ENCODE assay signal across 10 cellular contexts in genomic region chr1:1006305-1007159, GRCh38. TPM values are rescaled to one million over a fixed set of nuclear protein-coding genes. Genes with fewer than 3 reads are reported as not detected.
A peak's percentile ranks its signal among the peaks of the same experiment; 100 is the strongest.
DNase-seq lines count a peak whose midpoint lies in the region; ATAC-seq and TF ChIP-seq lines count a peak whose summit lies in the region.
"Had no signal": no experiment of that assay in that cellular context is flagged by ENCODE, and none has a peak within 500 bp of the region (broad histone marks: within the 10 kb centered on the region; RNA-seq: fewer than 3 reads in every experiment).

No MANE protein-coding gene starts in this region.

- H3K36me3 Mint-ChIP-seq in endodermal cell (ENCODE audit: low read depth) = no peaks in the 10 kb centered on the region
- H3K36me3 Mint-ChIP-seq: activated naive CD8-positive, alpha-beta T cell treated with anti-CD3 and anti-CD28 coated beads, Interleukin-2, amount 10 ng/mL, durations not matched to agents 7 days and 5 days had no signal

- no peaks in the 10 kb centered on the region for H3K9me3 Mint-ChIP-seq in endodermal cell
- H3K9me3 Mint-ChIP-seq: activated naive CD8-positive, alpha-beta T cell treated with anti-CD3 and anti-CD28 coated beads, Interleukin-2, amount 10 ng/mL, durations not matched to agents 7 days and 5 days had no signal

- H3K9me3 ChIP-seq in Loucy (ENCODE audit: insufficient read depth, low read depth, low read length) = no peaks in the 10 kb centered on the region
- no peaks in the 10 kb centered on the region for H3K9me3 ChIP-seq in endodermal cell (ENCODE audit: control insufficient read depth, low read length)
- H3K9me3 ChIP-seq in neuronal stem cell (replicated peaks in 1 of 2; ENCODE audit: control insufficient read depth in 2 of 2, insufficient read depth in 1 of 2, low read depth in 1 of 2, low read length in 2 of 2) = peaks cover 0 to 2% of the 10 kb centered on the region in 2 donors
- H3K9me3 ChIP-seq: BE2C had no signal

- H3K4me1 ChIP-seq in Loucy (ENCODE audit: insufficient read depth, low read length, poor library complexity, severe bottlenecking) (peaks cover 42% of the 10 kb centered on the region), endodermal cell (ENCODE audit: control insufficient read depth, insufficient read depth, low read length) (peaks cover 27% of the 10 kb centered on the region), neuronal stem cell (ENCODE audit: control insufficient read depth in 2 of 2, insufficient read depth in 1 of 2, low read depth in 1 of 2, low read length in 2 of 2) (peaks cover 30 to 37% of the 10 kb centered on the region in 2 donors)

- peak; percentile 97 for DNase-seq in DMS53 (lab: John Stamatoyannopoulos, UW)
- DNase-seq in endodermal cell = peak; percentile 71
- DNase-seq in neuronal stem cell (ENCODE audit: low spot score) = no peak
- DNase-seq in NCI-H1436 (lab: John Stamatoyannopoulos, UW) = no peak
- DNase-seq in DMS79 treated with DMSO at 0.1 percent for 48 hours (lab: John Stamatoyannopoulos, UW) = no peak
- no peak for DNase-seq in activated CD4-positive, alpha-beta T cell treated with anti-CD3 and anti-CD28 coated beads for 1 hour
- DNase-seq: activated naive CD8-positive, alpha-beta T cell treated with anti-CD3 and anti-CD28 coated beads, Interleukin-2, amount 10 ng/mL, durations not matched to agents 7 days and 5 days; BE2C had no signal

- H2BK15ac ChIP-seq in neuronal stem cell (ENCODE audit: low read length) = peak overlapping the region; percentile 40

- peaks cover 11% of the 10 kb centered on the region; the same call in 1 of the 2 replicates for H3K79me2 ChIP-seq in Loucy (ENCODE audit: insufficient read depth, low read length)

- no peak overlapping the region for H3K4ac ChIP-seq in neuronal stem cell (ENCODE audit: low read length)

- no peak for ATAC-seq in HG02852 (IDR thresholded peaks at IDR 0.05; ENCODE audit: unreplicated experiment)

- H4K8ac ChIP-seq in neuronal stem cell (ENCODE audit: low read depth, low read length) = no peak overlapping the region

- H3K4me2 ChIP-seq in Loucy (ENCODE audit: low read depth, low read length, poor library complexity, severe bottlenecking) (no peak overlapping the region), neuronal stem cell (ENCODE audit: insufficient read depth, low read length, poor library complexity, severe bottlenecking) (no peak overlapping the region)

- no peaks in the 10 kb centered on the region for H4K20me1 ChIP-seq in Loucy (ENCODE audit: insufficient read depth, low read length, poor library complexity, severe bottlenecking)

- peaks cover 42% of the 10 kb centered on the region for H3K27me3 Mint-ChIP-seq in endodermal cell (ENCODE audit: insufficient read depth)

- peak overlapping the region; percentile 18 for H2BK12ac ChIP-seq in neuronal stem cell (ENCODE audit: low read length)

- H2AK5ac ChIP-seq in neuronal stem cell (ENCODE audit: low read depth, low read length) = peak overlapping the region; percentile 13

- WGBS in endodermal cell (ENCODE audit: insufficient coverage in 1 of 2, insufficient read length in 1 of 2), 2 experiments = 89 to 91% methylated on average over 35 to 37 of the region's 37 CpGs
- no CpG with 5 or more reads among the region's 37 CpGs for WGBS in neuronal stem cell (ENCODE audit: extremely low coverage in 2 of 2, insufficient read length in 2 of 2, insufficient replicate concordance in 1 of 2), 2 donors

- H3K27ac ChIP-seq in endodermal cell (ENCODE audit: low read depth, low read length) (no peak overlapping the region), neuronal stem cell (replicated peaks; ENCODE audit: low read length) (no peak overlapping the region)

- H3F3A ChIP-seq in Loucy (ENCODE audit: low read depth) = no peaks in the 10 kb centered on the region

- H3K18ac ChIP-seq in neuronal stem cell (ENCODE audit: low read length) = peak overlapping the region; percentile 31

- no peak overlapping the region for H2AFZ ChIP-seq in Loucy (ENCODE audit: low read length)
- no peak overlapping the region for H2AFZ ChIP-seq in neuronal stem cell (ENCODE audit: low read length)

- no peak for TF ChIP-seq CTCF in Loucy (conservative IDR thresholded peaks at IDR 0.05; ENCODE audit: low read length)
- TF ChIP-seq CTCF in endodermal cell (conservative IDR thresholded peaks at IDR 0.05) = no peak

- H3K79me1 ChIP-seq in neuronal stem cell (ENCODE audit: low read depth, low read length) = peaks cover 8% of the 10 kb centered on the region

- peak overlapping the region; percentile 26 for H3K4me3 Mint-ChIP-seq in endodermal cell
- H3K4me3 Mint-ChIP-seq: activated naive CD8-positive, alpha-beta T cell treated with anti-CD3 and anti-CD28 coated beads, Interleukin-2, amount 10 ng/mL, durations not matched to agents 7 days and 5 days had no signal

- H2BK5ac ChIP-seq in neuronal stem cell (ENCODE audit: low read length) = peak overlapping the region; percentile 2

- H3K9me2 ChIP-seq in Loucy (replicated peaks; ENCODE audit: low read depth, low read length) = no peaks in the 10 kb centered on the region

- H3K9ac ChIP-seq in Loucy (ENCODE audit: low read depth, low read length, poor library complexity, severe bottlenecking) (peak overlapping the region; percentile 66), endodermal cell (ENCODE audit: extremely low read depth, low read length, poor library complexity, severe bottlenecking) (no peak overlapping the region), neuronal stem cell (ENCODE audit: low read depth, low read length, poor library complexity) (no peak overlapping the region)

- H3K4me1 Mint-ChIP-seq in endodermal cell = peaks cover 29% of the 10 kb centered on the region

- peak overlapping the region; percentile 59 for H3K23ac ChIP-seq in neuronal stem cell (ENCODE audit: low read depth, low read length, poor library complexity)

- no peak overlapping the region for H3K14ac ChIP-seq in neuronal stem cell (ENCODE audit: low read length)

- H3K4me3 ChIP-seq in Loucy (ENCODE audit: low read length, poor library complexity, severe bottlenecking) = no peak overlapping the region
- H3K4me3 ChIP-seq in endodermal cell (ENCODE audit: low read length) = no peak overlapping the region
- no peak overlapping the region for H3K4me3 ChIP-seq in neuronal stem cell (ENCODE audit: low read length in 2 of 2)

- H3K36me3 ChIP-seq in Loucy (ENCODE audit: insufficient read depth, low read length) = no peaks in the 10 kb centered on the region
- no peaks in the 10 kb centered on the region for H3K36me3 ChIP-seq in endodermal cell (ENCODE audit: control insufficient read depth, insufficient read depth, low read length)
- H3K36me3 ChIP-seq in neuronal stem cell (replicated peaks in 1 of 2; ENCODE audit: control insufficient read depth in 2 of 2, insufficient read depth in 2 of 2, low read length in 2 of 2) = peaks cover 0 to 4% of the 10 kb centered on the region in 2 donors
- H3K36me3 ChIP-seq: BE2C had no signal

- no peak overlapping the region for H4K91ac ChIP-seq in neuronal stem cell (ENCODE audit: low read depth, low read length, poor library complexity)

- H2BK120ac ChIP-seq in neuronal stem cell (ENCODE audit: low read depth, low read length) = no peak overlapping the region

- peak overlapping the region; percentile 64 for H3K27ac Mint-ChIP-seq in endodermal cell
- H3K27ac Mint-ChIP-seq: activated naive CD8-positive, alpha-beta T cell treated with anti-CD3 and anti-CD28 coated beads, Interleukin-2, amount 10 ng/mL, durations not matched to agents 7 days and 5 days had no signal

- H3K27me3 ChIP-seq in Loucy (ENCODE audit: insufficient read depth, low read length, poor library complexity, severe bottlenecking) (no peaks in the 10 kb centered on the region), endodermal cell (ENCODE audit: control insufficient read depth, insufficient read depth, low read length, poor library complexity, severe bottlenecking) (no peaks in the 10 kb centered on the region), neuronal stem cell (ENCODE audit: control insufficient read depth in 3 of 3, insufficient read depth in 3 of 3, low read depth in 1 of 3, low read length in 3 of 3) (peaks cover 0 to 3% (median 0%) of the 10 kb centered on the region in 3 experiments)

RNA-seq across cellular contexts. Expression of gene HES4, which starts 6.6 kb away (rescaled TPM):
- total RNA-seq in endodermal cell = 10 to 100 TPM; 16.1 to 19.7 TPM
- 144 TPM for polyA plus RNA-seq in endodermal cell (2013, experiment 1 of 2)
- 117 TPM for polyA plus RNA-seq in endodermal cell (2013, experiment 2 of 2)
- polyA plus RNA-seq in neuronal stem cell (2013, experiment 1 of 2) = 312 TPM
- 285 TPM for polyA plus RNA-seq in neuronal stem cell (2013, experiment 2 of 2)

RNA-seq across cellular contexts. Expression of gene ISG15, which starts 6.8 kb away (rescaled TPM):
- 10 to 100 TPM; 46.6 to 48.4 TPM for total RNA-seq in endodermal cell
- polyA plus RNA-seq in endodermal cell (2013, experiment 1 of 2) = 31.4 TPM
- polyA plus RNA-seq in endodermal cell (2013, experiment 2 of 2) = 31.8 TPM
- polyA plus RNA-seq in neuronal stem cell (2013, experiment 1 of 2) = 44.0 TPM
- 44.5 TPM for polyA plus RNA-seq in neuronal stem cell (2013, experiment 2 of 2)

RNA-seq across cellular contexts. Expression of gene AGRN, which starts 13.4 kb away (rescaled TPM):
- 100 to 1,000 TPM; 269 to 288 TPM for total RNA-seq in endodermal cell
- polyA plus RNA-seq in endodermal cell (2013, experiment 1 of 2) = 192 TPM
- 176 TPM for polyA plus RNA-seq in endodermal cell (2013, experiment 2 of 2)
- polyA plus RNA-seq in neuronal stem cell (2013, experiment 1 of 2) = 79.8 TPM
- polyA plus RNA-seq in neuronal stem cell (2013, experiment 2 of 2) = 78.9 TPM

RNA-seq across cellular contexts. Expression of gene PERM1, which starts 24.6 kb away (rescaled TPM):
- not detected for total RNA-seq in endodermal cell
- polyA plus RNA-seq in endodermal cell (2013, experiment 1 of 2) = not detected
- polyA plus RNA-seq in endodermal cell (2013, experiment 2 of 2) = not detected
- not detected for polyA plus RNA-seq in neuronal stem cell (2013, experiment 1 of 2)
- 0.01 TPM for polyA plus RNA-seq in neuronal stem cell (2013, experiment 2 of 2)
- total RNA-seq: activated naive CD8-positive, alpha-beta T cell treated with anti-CD3 and anti-CD28 coated beads, Interleukin-2, amount 10 ng/mL, durations not matched to agents 7 days and 5 days had no signal

RNA-seq across cellular contexts. Expression of gene PLEKHN1, which starts 40.2 kb away (rescaled TPM):
- 1 to 10 TPM; 1.5 to 4.6 TPM for total RNA-seq in endodermal cell
- polyA plus RNA-seq in endodermal cell (2013, experiment 1 of 2) = not detected
- polyA plus RNA-seq in endodermal cell (2013, experiment 2 of 2) = 0.29 TPM
- 0.07 TPM for polyA plus RNA-seq in neuronal stem cell (2013, experiment 1 of 2)
- 0.03 TPM for polyA plus RNA-seq in neuronal stem cell (2013, experiment 2 of 2)

Comparison
In these comparisons a context has a peak if more than half of its experiments do, and no peak if none do; other contexts are left out.
1. DNase-seq: peak in DMS53 (single experiment) and endodermal cell (single experiment); none in neuronal stem cell (single experiment), NCI-H1436 (single experiment), DMS79 treated with DMSO at 0.1 percent for 48 hours (single experiment) and activated CD4-positive, alpha-beta T cell treated with anti-CD3 and anti-CD28 coated beads for 1 hour (single experiment).